8 cellular contexts compared by ENCODE assay signal in the genomic region with DNA sequence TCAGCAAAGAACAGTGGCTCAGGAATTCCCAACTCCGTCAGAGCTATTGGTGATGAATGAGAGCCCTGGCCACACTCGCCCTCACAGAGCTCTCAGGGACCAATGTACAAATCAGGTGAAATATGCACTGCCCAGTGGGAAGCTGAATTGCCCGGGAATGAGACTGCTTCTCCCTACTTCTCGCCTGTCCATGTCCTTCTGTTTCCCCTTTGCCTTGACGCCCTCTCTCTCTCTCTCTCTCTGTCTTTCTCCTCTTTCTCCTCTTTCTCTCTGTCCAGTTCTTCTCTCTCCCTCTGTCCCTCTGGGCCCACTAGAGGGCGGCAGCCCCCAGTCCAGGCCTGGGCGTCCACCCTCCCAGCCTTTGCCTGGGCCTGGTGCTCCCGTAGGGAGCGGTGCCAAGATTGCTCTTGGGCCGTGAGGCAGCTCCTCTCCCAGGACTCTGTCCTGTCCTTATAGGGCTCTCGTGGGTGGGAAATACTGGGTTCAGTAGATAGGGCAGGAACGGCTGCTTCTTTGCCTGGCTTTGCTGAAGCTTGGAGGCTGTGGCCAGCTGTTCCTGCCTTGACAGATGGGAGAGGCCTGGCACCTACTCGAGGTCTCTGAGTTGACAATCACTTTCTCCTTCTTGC. TPM values are rescaled to one million over a fixed set of nuclear protein-coding genes. Genes with fewer than 3 reads are reported as not detected.
DNase-seq lines count a peak whose midpoint lies in the region; ATAC-seq and TF ChIP-seq lines count a peak whose summit lies in the region.

No MANE protein-coding gene starts in this region.

- H3K36me3 Mint-ChIP-seq in GM23338 (ENCODE audit: low read depth) (no peaks in the 10 kb centered on the region), endothelial cell (ENCODE audit: low read depth, unreplicated experiment) (no peaks in the 10 kb centered on the region)

- no peaks in the 10 kb centered on the region for H4K20me1 ChIP-seq in GM23338 (replicated peaks; ENCODE audit: insufficient read depth)

- H3K27ac Mint-ChIP-seq in GM23338 (no peak overlapping the region), endothelial cell (ENCODE audit: unreplicated experiment) (no peak overlapping the region)

- H3K4me1 Mint-ChIP-seq in GM23338: peaks cover 12% of the 10 kb centered on the region; the same call in 2 of the 3 replicates
- H3K4me1 Mint-ChIP-seq in endothelial cell (ENCODE audit: unreplicated experiment): no peaks in the 10 kb centered on the region

- H3K4me3 ChIP-seq in GM23338: no peak overlapping the region

- H3K27ac ChIP-seq in GM23338 (ENCODE audit: low read depth): no peak overlapping the region

- no peaks in the 10 kb centered on the region for H3F3A ChIP-seq in GM23338 (replicated peaks; ENCODE audit: low read depth)

- no peaks in the 10 kb centered on the region for H3K36me3 ChIP-seq in GM23338 (ENCODE audit: insufficient read depth)

- H3K9me2 ChIP-seq in GM23338 (ENCODE audit: insufficient read depth): no peaks in the 10 kb centered on the region

- H3K9me3 Mint-ChIP-seq in GM23338 (no peaks in the 10 kb centered on the region), endothelial cell (ENCODE audit: unreplicated experiment) (no peaks in the 10 kb centered on the region)

- DNase-seq in ACHN: peak; percentile 77
- DNase-seq in GM23338 (ENCODE audit: low spot score): peak; percentile 84
- DNase-seq in OCI-M2 (lab: John Stamatoyannopoulos, UW; ENCODE audit: unreplicated experiment): peak; percentile 5
- DNase-seq in endothelial cell (ENCODE audit: low spot score): peak; percentile 75
- peak; percentile 75 to 81 for DNase-seq in lung microvascular endothelial cell (ENCODE audit: low read depth in 2 of 2)
- DNase-seq in ureter (ENCODE audit: low spot score): peak; percentile 90
- no peak for DNase-seq in NCI-H2107 (lab: John Stamatoyannopoulos, UW)

- no peak overlapping the region for H3K4me2 ChIP-seq in GM23338

- H2AFZ ChIP-seq in GM23338: peak overlapping the region; percentile 73; the same call in 1 of the 2 replicates

- no peaks in the 10 kb centered on the region for H3K4me1 ChIP-seq in GM23338 (ENCODE audit: insufficient read depth)

- in situ Hi-C loops in ACHN (cut with HindIII; ENCODE audit: low pct_ligation_motif_present, low pct_unique_long_range_greater_than_20kb, low sequenced_read_pairs): no loop called here

- H3K27me3 ChIP-seq in GM23338 (ENCODE audit: insufficient read depth): no peaks in the 10 kb centered on the region

- TF ChIP-seq CTCF in GM23338 (conservative IDR thresholded peaks at IDR 0.05; ENCODE audit: low read depth in 2 of 2): peak; percentile 84 to 91
- TF ChIP-seq CTCF in endothelial cell (IDR thresholded peaks at IDR 0.05; ENCODE audit: unreplicated experiment): peak; percentile 43

- ATAC-seq in GM23338 (peak; percentile 98), GM18870 (IDR thresholded peaks at IDR 0.05; ENCODE audit: unreplicated experiment) (no peak)

- no peaks in the 10 kb centered on the region for H3K79me2 ChIP-seq in GM23338 (replicated peaks; ENCODE audit: insufficient read depth)

- H3K27me3 Mint-ChIP-seq in GM23338 (ENCODE audit: insufficient read depth, low read depth, poor library complexity): no peaks in the 10 kb centered on the region
- no peaks in the 10 kb centered on the region for H3K27me3 Mint-ChIP-seq in endothelial cell (ENCODE audit: unreplicated experiment)

- H3K4me3 Mint-ChIP-seq in GM23338 (no peak overlapping the region), endothelial cell (ENCODE audit: unreplicated experiment) (no peak overlapping the region)

TF ChIP-seq in GM23338, 12 proteins besides CTCF, POLR2A, EP300 and RAD21:
- TF ChIP-seq EZH2phosphoT487 (IDR thresholded peaks at IDR 0.05; ENCODE audit: unreplicated experiment): no peak
- TF ChIP-seq EZH2 (IDR thresholded peaks at IDR 0.05; ENCODE audit: low read depth, unreplicated experiment): no peak
- TF ChIP-seq, protein P1, sequence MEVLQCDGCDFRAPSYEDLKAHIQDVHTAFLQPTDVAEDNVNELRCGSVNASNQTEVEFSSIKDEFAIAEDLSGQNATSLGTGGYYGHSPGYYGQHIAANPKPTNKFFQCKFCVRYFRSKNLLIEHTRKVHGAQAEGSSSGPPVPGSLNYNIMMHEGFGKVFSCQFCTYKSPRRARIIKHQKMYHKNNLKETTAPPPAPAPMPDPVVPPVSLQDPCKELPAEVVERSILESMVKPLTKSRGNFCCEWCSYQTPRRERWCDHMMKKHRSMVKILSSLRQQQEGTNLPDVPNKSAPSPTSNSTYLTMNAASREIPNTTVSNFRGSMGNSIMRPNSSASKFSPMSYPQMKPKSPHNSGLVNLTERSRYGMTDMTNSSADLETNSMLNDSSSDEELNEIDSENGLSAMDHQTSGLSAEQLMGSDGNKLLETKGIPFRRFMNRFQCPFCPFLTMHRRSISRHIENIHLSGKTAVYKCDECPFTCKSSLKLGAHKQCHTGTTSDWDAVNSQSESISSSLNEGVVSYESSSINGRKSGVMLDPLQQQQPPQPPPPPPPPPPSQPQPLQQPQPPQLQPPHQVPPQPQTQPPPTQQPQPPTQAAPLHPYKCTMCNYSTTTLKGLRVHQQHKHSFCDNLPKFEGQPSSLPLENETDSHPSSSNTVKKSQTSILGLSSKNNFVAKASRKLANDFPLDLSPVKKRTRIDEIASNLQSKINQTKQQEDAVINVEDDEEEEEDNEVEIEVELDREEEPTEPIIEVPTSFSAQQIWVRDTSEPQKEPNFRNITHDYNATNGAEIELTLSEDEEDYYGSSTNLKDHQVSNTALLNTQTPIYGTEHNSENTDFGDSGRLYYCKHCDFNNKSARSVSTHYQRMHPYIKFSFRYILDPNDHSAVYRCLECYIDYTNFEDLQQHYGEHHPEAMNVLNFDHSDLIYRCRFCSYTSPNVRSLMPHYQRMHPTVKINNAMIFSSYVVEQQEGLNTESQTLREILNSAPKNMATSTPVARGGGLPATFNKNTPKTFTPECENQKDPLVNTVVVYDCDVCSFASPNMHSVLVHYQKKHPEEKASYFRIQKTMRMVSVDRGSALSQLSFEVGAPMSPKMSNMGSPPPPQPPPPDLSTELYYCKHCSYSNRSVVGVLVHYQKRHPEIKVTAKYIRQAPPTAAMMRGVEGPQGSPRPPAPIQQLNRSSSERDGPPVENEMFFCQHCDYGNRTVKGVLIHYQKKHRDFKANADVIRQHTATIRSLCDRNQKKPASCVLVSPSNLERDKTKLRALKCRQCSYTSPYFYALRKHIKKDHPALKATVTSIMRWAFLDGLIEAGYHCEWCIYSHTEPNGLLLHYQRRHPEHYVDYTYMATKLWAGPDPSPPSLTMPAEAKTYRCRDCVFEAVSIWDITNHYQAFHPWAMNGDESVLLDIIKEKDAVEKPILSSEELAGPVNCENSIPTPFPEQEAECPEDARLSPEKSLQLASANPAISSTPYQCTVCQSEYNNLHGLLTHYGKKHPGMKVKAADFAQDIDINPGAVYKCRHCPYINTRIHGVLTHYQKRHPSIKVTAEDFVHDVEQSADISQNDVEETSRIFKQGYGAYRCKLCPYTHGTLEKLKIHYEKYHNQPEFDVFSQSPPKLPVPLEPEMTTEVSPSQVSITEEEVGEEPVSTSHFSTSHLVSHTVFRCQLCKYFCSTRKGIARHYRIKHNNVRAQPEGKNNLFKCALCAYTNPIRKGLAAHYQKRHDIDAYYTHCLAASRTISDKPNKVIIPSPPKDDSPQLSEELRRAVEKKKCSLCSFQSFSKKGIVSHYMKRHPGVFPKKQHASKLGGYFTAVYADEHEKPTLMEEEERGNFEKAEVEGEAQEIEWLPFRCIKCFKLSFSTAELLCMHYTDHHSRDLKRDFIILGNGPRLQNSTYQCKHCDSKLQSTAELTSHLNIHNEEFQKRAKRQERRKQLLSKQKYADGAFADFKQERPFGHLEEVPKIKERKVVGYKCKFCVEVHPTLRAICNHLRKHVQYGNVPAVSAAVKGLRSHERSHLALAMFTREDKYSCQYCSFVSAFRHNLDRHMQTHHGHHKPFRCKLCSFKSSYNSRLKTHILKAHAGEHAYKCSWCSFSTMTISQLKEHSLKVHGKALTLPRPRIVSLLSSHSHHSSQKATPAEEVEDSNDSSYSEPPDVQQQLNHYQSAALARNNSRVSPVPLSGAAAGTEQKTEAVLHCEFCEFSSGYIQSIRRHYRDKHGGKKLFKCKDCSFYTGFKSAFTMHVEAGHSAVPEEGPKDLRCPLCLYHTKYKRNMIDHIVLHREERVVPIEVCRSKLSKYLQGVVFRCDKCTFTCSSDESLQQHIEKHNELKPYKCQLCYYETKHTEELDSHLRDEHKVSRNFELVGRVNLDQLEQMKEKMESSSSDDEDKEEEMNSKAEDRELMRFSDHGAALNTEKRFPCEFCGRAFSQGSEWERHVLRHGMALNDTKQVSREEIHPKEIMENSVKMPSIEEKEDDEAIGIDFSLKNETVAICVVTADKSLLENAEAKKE (CRISPR knock-in tag; IDR thresholded peaks at IDR 0.05): peak; percentile 55; the same call in 1 of the 2 replicates
TF ChIP-seq in GM23338: peak in this region for 1.

RNA-seq across cellular contexts. Expression of a gene that starts 28.4 kb away (rescaled TPM):
- 84.2 and 94.1 TPM in 2 replicates for total RNA-seq in GM23338 (2014; rRNA removed; shearing (Covaris generic))
- polyA plus RNA-seq in GM23338 (2016; fragmentation: Nextera tagmentation; extraction: Ambion mirVana): 27.8 and 29.9 TPM in 2 replicates
- total RNA-seq in endothelial cell (ENCODE audit: unreplicated experiment) (75.3 TPM), lung microvascular endothelial cell (30.1 and 41.1 TPM in 2 replicates), ureter (123 TPM)
